Comparison of ENCODE assay signal across 24 cellular contexts in the genomic region with DNA sequence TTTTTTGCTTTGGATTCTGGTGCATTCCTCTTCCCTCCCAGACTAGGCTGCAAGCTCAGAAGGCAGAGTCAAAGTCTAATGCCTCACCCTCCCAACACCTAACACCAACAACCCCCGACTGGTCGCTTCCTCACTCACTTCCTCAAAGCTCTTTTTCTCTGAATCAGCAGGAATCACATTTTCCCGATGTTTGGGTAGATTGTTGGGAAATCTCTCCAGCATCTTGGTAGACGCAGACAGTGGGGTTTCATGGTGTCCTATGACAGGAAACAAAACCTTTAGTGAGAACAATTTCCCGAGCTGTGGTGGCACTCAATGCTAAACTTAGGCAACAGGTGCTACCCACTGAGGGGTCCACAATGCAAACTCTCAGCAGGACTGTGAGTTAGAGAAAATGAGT. TPM values are rescaled to one million over a fixed set of nuclear protein-coding genes. Genes with fewer than 3 reads are reported as not detected.
DNase-seq lines count a peak whose midpoint lies in the region; ATAC-seq and TF ChIP-seq lines count a peak whose summit lies in the region.
"Had no signal": no experiment of that assay in that cellular context is flagged by ENCODE, and none has a peak within 500 bp of the region (broad histone marks: within the 10 kb centered on the region; RNA-seq: fewer than 3 reads in every experiment).

No MANE protein-coding gene starts in this region.

- no peaks in the 10 kb centered on the region for H4K20me1 ChIP-seq in DND-41 (ENCODE audit: insufficient read depth, low read length)

- no peaks in the 10 kb centered on the region for H3K9me3 ChIP-seq in DND-41 (ENCODE audit: insufficient read depth, low read length, severe bottlenecking)
- H3K9me3 ChIP-seq: ascending aorta, BE2C, MG63, spleen, tibial nerve had no signal

- H3K27me3 Mint-ChIP-seq in T-helper 2 cell treated with Interferon-gamma antibody and Interleukin-4, amounts not matched to agents 5 μg/mL and 100 μg/mL, for 36 hours (ENCODE audit: low read depth): no peaks in the 10 kb centered on the region
- no peaks in the 10 kb centered on the region for H3K27me3 Mint-ChIP-seq in activated T-helper 1 cell treated with anti-CD3 and anti-CD28 coated beads, Interleukin-12 subunit alpha, Interleukin-12 subunit beta, Interleukin-2, Interleukin-4 antibody, amounts not matched to agents 30 ng/mL and 10 ng/mL and 1 ng/mL, durations not matched to agents 14 hours and 24 hours and 36 hours (ENCODE audit: insufficient read depth)
- peaks cover 5 to 13% (median 9%) of the 10 kb centered on the region in 3 donors for H3K27me3 Mint-ChIP-seq in immature natural killer cell (ENCODE audit: low read depth in 3 of 3)

- H3K36me3 Mint-ChIP-seq in T-helper 2 cell treated with Interferon-gamma antibody and Interleukin-4, amounts not matched to agents 5 μg/mL and 100 μg/mL, for 36 hours (ENCODE audit: low read depth): peaks cover 89% of the 10 kb centered on the region
- H3K36me3 Mint-ChIP-seq in activated T-helper 1 cell treated with anti-CD3 and anti-CD28 coated beads, Interleukin-12 subunit alpha, Interleukin-12 subunit beta, Interleukin-2, Interleukin-4 antibody, amounts not matched to agents 30 ng/mL and 10 ng/mL and 1 ng/mL, durations not matched to agents 14 hours and 24 hours and 36 hours (ENCODE audit: low read depth): peaks cover 78% of the 10 kb centered on the region
- H3K36me3 Mint-ChIP-seq in immature natural killer cell: peaks cover 47 to 85% (median 49%) of the 10 kb centered on the region in 3 donors

- no peaks in the 10 kb centered on the region for H3K27me3 ChIP-seq in DND-41 (ENCODE audit: insufficient read depth, low read length, poor library complexity)
- H3K27me3 ChIP-seq: ascending aorta, BE2C, MG63, spleen, tibial nerve had no signal

- TF ChIP-seq CTCF in DND-41 (IDR thresholded peaks at IDR 0.05; ENCODE audit: borderline replicate concordance, extremely low read depth, low read length, poor library complexity, severe bottlenecking): no peak

- no peak overlapping the region for H3K4me3 ChIP-seq in DND-41 (ENCODE audit: low read depth in 1 of 2, low read length in 2 of 2)
- H3K4me3 ChIP-seq: ascending aorta, MG63, spleen, tibial nerve had no signal

- H3K9ac ChIP-seq in DND-41 (ENCODE audit: low read depth, low read length): no peak overlapping the region

- H3K27ac ChIP-seq in DND-41 (ENCODE audit: low read length): 0 out of 2 replicates have a peak overlapping the region, but pooled peaks have one; percentile 29
- H3K27ac ChIP-seq: ascending aorta, tibial nerve had no signal

- no peak for DNase-seq in T-helper 2 cell treated with Interferon-gamma antibody and Interleukin-4, amounts not matched to agents 5 μg/mL and 100 μg/mL, for 36 hours (ENCODE audit: low spot score)
- DNase-seq in T-helper 2 cell: no peak
- DNase-seq in DND-41: no peak
- no peak for DNase-seq in activated T-helper 1 cell treated with anti-CD3 and anti-CD28 coated beads, Interleukin-12 subunit alpha, Interleukin-12 subunit beta, Interleukin-2, Interleukin-4 antibody, amounts not matched to agents 30 ng/mL and 10 ng/mL and 1 ng/mL, durations not matched to agents 14 hours and 24 hours and 36 hours (ENCODE audit: low spot score)
- peak; percentile 26 to 39 (median 27) for DNase-seq in immature natural killer cell
- no peak for DNase-seq in HEK293T (ENCODE audit: extremely low spot score)
- DNase-seq in T-helper 9 cell: no peak
- no peak for DNase-seq in LoVo (ENCODE audit: low spot score)
- DNase-seq: 8988T; activated CD8-positive, alpha-beta memory T cell treated with anti-CD3 and anti-CD28 coated beads for 24 hours; activated effector memory CD4-positive, alpha-beta T cell treated with Interleukin-2 at 50 U/mL for 16 hours; BE2C; foreskin fibroblast; hypothalamus; kidney; mesenchymal stem cell; MG63; NCI-H1694; NCI-H82; spleen had no signal

- peaks cover 2% of the 10 kb centered on the region; the same call in 1 of the 2 replicates for H3K4me1 ChIP-seq in DND-41 (ENCODE audit: insufficient read depth, low read length)
- H3K4me1 ChIP-seq: ascending aorta, BE2C, tibial nerve had no signal

- H3K27ac Mint-ChIP-seq in T-helper 2 cell treated with Interferon-gamma antibody and Interleukin-4, amounts not matched to agents 5 μg/mL and 100 μg/mL, for 36 hours: peak overlapping the region; percentile 67
- H3K27ac Mint-ChIP-seq in activated T-helper 1 cell treated with anti-CD3 and anti-CD28 coated beads, Interleukin-12 subunit alpha, Interleukin-12 subunit beta, Interleukin-2, Interleukin-4 antibody, amounts not matched to agents 30 ng/mL and 10 ng/mL and 1 ng/mL, durations not matched to agents 14 hours and 24 hours and 36 hours: peak overlapping the region; percentile 91
- H3K27ac Mint-ChIP-seq in immature natural killer cell: peak overlapping the region; percentile 89 to 100 (median 98)

- no peak overlapping the region for H3K4me3 Mint-ChIP-seq in T-helper 2 cell treated with Interferon-gamma antibody and Interleukin-4, amounts not matched to agents 5 μg/mL and 100 μg/mL, for 36 hours
- H3K4me3 Mint-ChIP-seq in activated T-helper 1 cell treated with anti-CD3 and anti-CD28 coated beads, Interleukin-12 subunit alpha, Interleukin-12 subunit beta, Interleukin-2, Interleukin-4 antibody, amounts not matched to agents 30 ng/mL and 10 ng/mL and 1 ng/mL, durations not matched to agents 14 hours and 24 hours and 36 hours: peak overlapping the region; percentile 2
- peak overlapping the region; percentile 53 to 84 (median 67) for H3K4me3 Mint-ChIP-seq in immature natural killer cell

- H3K36me3 ChIP-seq in DND-41 (ENCODE audit: insufficient read depth, low read length): peaks cover 16% of the 10 kb centered on the region
- H3K36me3 ChIP-seq: BE2C, MG63 had no signal

- H3K79me2 ChIP-seq in DND-41 (ENCODE audit: insufficient read depth, low read length): no peaks in the 10 kb centered on the region

- no peak overlapping the region for H2AFZ ChIP-seq in DND-41 (ENCODE audit: low read depth, low read length)

- POLR2A ChIA-PET in HEK293T (lab: Yijun Ruan, JAX): no interaction called here

- intact Hi-C loops in activated T-helper 1 cell treated with anti-CD3 and anti-CD28 coated beads, Interleukin-12 subunit alpha, Interleukin-12 subunit beta, Interleukin-2, Interleukin-4 antibody, amounts not matched to agents 30 ng/mL and 10 ng/mL and 1 ng/mL, durations not matched to agents 14 hours and 24 hours and 36 hours (cut with micrococcal nuclease): loop anchor here (2.0 to 5.0 kb wide), 2 partner anchors 33 to 60 kb away; no protein-coding TSS in a partner anchor

- H3K9me3 Mint-ChIP-seq in T-helper 2 cell treated with Interferon-gamma antibody and Interleukin-4, amounts not matched to agents 5 μg/mL and 100 μg/mL, for 36 hours: no peaks in the 10 kb centered on the region
- H3K9me3 Mint-ChIP-seq in activated T-helper 1 cell treated with anti-CD3 and anti-CD28 coated beads, Interleukin-12 subunit alpha, Interleukin-12 subunit beta, Interleukin-2, Interleukin-4 antibody, amounts not matched to agents 30 ng/mL and 10 ng/mL and 1 ng/mL, durations not matched to agents 14 hours and 24 hours and 36 hours: no peaks in the 10 kb centered on the region
- H3K9me3 Mint-ChIP-seq in immature natural killer cell: no peaks in the 10 kb centered on the region

- no peak overlapping the region for H3K4me2 ChIP-seq in DND-41 (ENCODE audit: insufficient read depth, low read length)

- CTCF ChIA-PET in HEK293T (lab: Yijun Ruan, JAX): interaction anchor here (0.9 to 4.5 kb wide), 2 partner anchors 73 to 74 kb away, joined by 3 to 65 read pairs; no protein-coding TSS in a partner anchor

- H3K4me1 Mint-ChIP-seq in T-helper 2 cell treated with Interferon-gamma antibody and Interleukin-4, amounts not matched to agents 5 μg/mL and 100 μg/mL, for 36 hours (ENCODE audit: low read depth): peaks cover 72% of the 10 kb centered on the region
- H3K4me1 Mint-ChIP-seq in activated T-helper 1 cell treated with anti-CD3 and anti-CD28 coated beads, Interleukin-12 subunit alpha, Interleukin-12 subunit beta, Interleukin-2, Interleukin-4 antibody, amounts not matched to agents 30 ng/mL and 10 ng/mL and 1 ng/mL, durations not matched to agents 14 hours and 24 hours and 36 hours (ENCODE audit: low read depth): peaks cover 84% of the 10 kb centered on the region
- H3K4me1 Mint-ChIP-seq in immature natural killer cell: peaks cover 91 to 97% of the 10 kb centered on the region in 2 donors

- no peak for ATAC-seq in DND-41 (ENCODE audit: insufficient read depth, low read depth)
- ATAC-seq: SK-N-SH treated with all-trans-retinoic acid at 6 μM for 48 hours had no signal

TF ChIP-seq in HEK293T, 16 proteins besides CTCF, POLR2A, EP300 and RAD21:
- TF ChIP-seq ELF4 (IDR thresholded peaks at IDR 0.05): no peak
- no peak for TF ChIP-seq HDGF (IDR thresholded peaks at IDR 0.05; ENCODE audit: borderline replicate concordance)
- no peak for TF ChIP-seq FOXK2 (IDR thresholded peaks at IDR 0.05)
- TF ChIP-seq SP1 (IDR thresholded peaks at IDR 0.05): no peak
- TF ChIP-seq CTBP1 (IDR thresholded peaks at IDR 0.05; ENCODE audit: borderline replicate concordance): no peak
- TF ChIP-seq, protein P1, sequence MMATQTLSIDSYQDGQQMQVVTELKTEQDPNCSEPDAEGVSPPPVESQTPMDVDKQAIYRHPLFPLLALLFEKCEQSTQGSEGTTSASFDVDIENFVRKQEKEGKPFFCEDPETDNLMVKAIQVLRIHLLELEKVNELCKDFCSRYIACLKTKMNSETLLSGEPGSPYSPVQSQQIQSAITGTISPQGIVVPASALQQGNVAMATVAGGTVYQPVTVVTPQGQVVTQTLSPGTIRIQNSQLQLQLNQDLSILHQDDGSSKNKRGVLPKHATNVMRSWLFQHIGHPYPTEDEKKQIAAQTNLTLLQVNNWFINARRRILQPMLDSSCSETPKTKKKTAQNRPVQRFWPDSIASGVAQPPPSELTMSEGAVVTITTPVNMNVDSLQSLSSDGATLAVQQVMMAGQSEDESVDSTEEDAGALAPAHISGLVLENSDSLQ (IDR thresholded peaks at IDR 0.05): no peak
- no peak for TF ChIP-seq FOXA1 (IDR thresholded peaks at IDR 0.05)
- TF ChIP-seq L3MBTL2 (conservative IDR thresholded peaks at IDR 0.05): no peak
- no peak for TF ChIP-seq TARDBP (IDR thresholded peaks at IDR 0.05)
- no peak for TF ChIP-seq NFRKB (IDR thresholded peaks at IDR 0.05)
- no peak for TF ChIP-seq BHLHE40 (IDR thresholded peaks at IDR 0.05; ENCODE audit: borderline replicate concordance)
- TF ChIP-seq SUZ12 (IDR thresholded peaks at IDR 0.05): no peak
- TF ChIP-seq LEF1 (IDR thresholded peaks at IDR 0.05; ENCODE audit: borderline replicate concordance): no peak
- no peak for TF ChIP-seq ARNT (IDR thresholded peaks at IDR 0.05)

RNA-seq across cellular contexts. Expression of a gene that starts 39.9 kb away (rescaled TPM):
- total RNA-seq in activated T-helper 1 cell treated with anti-CD3 and anti-CD28 coated beads, Interleukin-12 subunit alpha, Interleukin-12 subunit beta, Interleukin-2, Interleukin-4 antibody, amounts not matched to agents 30 ng/mL and 10 ng/mL and 1 ng/mL, durations not matched to agents 14 hours and 24 hours and 36 hours: 58.3 and 62.1 TPM in 2 replicates
- 100 to 1,000 TPM; 327 to 535 (median 329) TPM for polyA plus RNA-seq in immature natural killer cell
- polyA plus RNA-seq: neural cell had no signal

Comparison
In these comparisons a context has a peak if more than half of its experiments do, and no peak if none do; other contexts are left out.
1. DNase-seq: peak in immature natural killer cell (3 of 3); none in T-helper 2 cell treated with Interferon-gamma antibody and Interleukin-4, amounts not matched to agents 5 μg/mL and 100 μg/mL, for 36 hours (single experiment), T-helper 2 cell (0 of 5), DND-41 (single experiment), activated T-helper 1 cell treated with anti-CD3 and anti-CD28 coated beads, Interleukin-12 subunit alpha, Interleukin-12 subunit beta, Interleukin-2, Interleukin-4 antibody, amounts not matched to agents 30 ng/mL and 10 ng/mL and 1 ng/mL, durations not matched to agents 14 hours and 24 hours and 36 hours (single experiment), HEK293T (single experiment), T-helper 9 cell (single experiment) and LoVo (single experiment).
2. Peak in every context shown above with its lines, with median percentiles within 50 percentile points of each other: H3K27ac Mint-ChIP-seq.